5 cellular contexts compared by ENCODE assay signal in genomic region chr4:173845580-173845979, GRCh38.
"Had no signal": no experiment of that assay in that cellular context is flagged by ENCODE, and none has a peak within 500 bp of the region (broad histone marks: within the 10 kb centered on the region; RNA-seq: fewer than 3 reads in every experiment).

No MANE protein-coding gene starts in this region.

- DNase-seq: IMR-90 had no signal

- H3K27ac ChIP-seq: HL-60 had no signal

- H3K4me3 ChIP-seq: K562 had no signal

- H3K27ac Mint-ChIP-seq: IgD-negative memory B cell had no signal

- H3K27me3 Mint-ChIP-seq: IgD-negative memory B cell had no signal

- H3K36me3 Mint-ChIP-seq: IgD-negative memory B cell had no signal

- ATAC-seq: HepG2, K562 had no signal

- H3K4me1 Mint-ChIP-seq: IgD-negative memory B cell had no signal
